1 cellular context compared by ENCODE assay signal in genomic region chr5:178130576-178131445, GRCh38.
TF ChIP-seq lines count a peak whose summit lies in the region.

Gene RMND5B, plus strand, starts transcription at chr5:178131014. Its CDS starts 7,106 bp downstream, at chr5:178138120.

TF ChIP-seq in WTC11, 78 proteins besides CTCF, POLR2A, EP300 and RAD21 (continued from another document):
- TF ChIP-seq AR (CRISPR knock-in tag; IDR thresholded peaks at IDR 0.05) (no peak), GRHL2 (CRISPR knock-in tag; IDR thresholded peaks at IDR 0.05; ENCODE audit: insufficient replicate concordance, severe bottlenecking) (no peak), MXD4 (CRISPR knock-in tag; IDR thresholded peaks at IDR 0.05; ENCODE audit: borderline replicate concordance) (no peak), SOX15 (CRISPR knock-in tag; IDR thresholded peaks at IDR 0.05) (no peak)
